Comparison of ENCODE assay signal across 22 cellular contexts in genomic region chr4:182549386-182549785, GRCh38.
"Had no signal": no experiment of that assay in that cellular context is flagged by ENCODE, and none has a peak within 500 bp of the region (broad histone marks: within the 10 kb centered on the region; RNA-seq: fewer than 3 reads in every experiment).

No MANE protein-coding gene starts in this region.

- H3K27ac Mint-ChIP-seq: activated CD8-positive, alpha-beta T cell treated with anti-CD3 and anti-CD28 coated beads, Interleukin-2, amount 10 ng/mL, durations not matched to agents 7 days and 5 days; activated naive CD4-positive, alpha-beta T cell treated with anti-CD3 and anti-CD28 coated beads, Interleukin-2, amount 50 U/mL, for 72 hours; effector memory CD8-positive, alpha-beta T cell; memory B cell; stimulated activated naive CD8-positive, alpha-beta T cell treated with anti-CD3 and anti-CD28 coated beads, Interleukin-15, Interleukin-2, amounts not matched to agents 100 ng/mL and 50 ng/mL, for 24 hours; T-cell had no signal

- H3K4me1 Mint-ChIP-seq: memory B cell, T-cell had no signal

- H3K36me3 Mint-ChIP-seq: activated naive CD4-positive, alpha-beta T cell treated with anti-CD3 and anti-CD28 coated beads, Interleukin-2, amount 50 U/mL, for 72 hours; memory B cell; T-cell had no signal

- H3K9me3 ChIP-seq: esophagus squamous epithelium, gastrocnemius medialis, prostate gland, right atrium auricular region, transverse colon, uterus had no signal

- H3K27me3 ChIP-seq: esophagus squamous epithelium, gastrocnemius medialis, right atrium auricular region, transverse colon, uterus had no signal

- H3K9me3 Mint-ChIP-seq: effector memory CD8-positive, alpha-beta T cell; stimulated activated naive CD8-positive, alpha-beta T cell treated with anti-CD3 and anti-CD28 coated beads, Interleukin-15, Interleukin-2, amounts not matched to agents 100 ng/mL and 50 ng/mL, for 24 hours; T-cell had no signal

- DNase-seq: activated CD4-positive, alpha-beta T cell treated with anti-CD3 and anti-CD28 coated beads for 1 hour; activated CD4-positive, alpha-beta T cell treated with anti-CD3 and anti-CD28 coated beads, Interleukin-2, amount 50 U/mL, for 1 hour; activated CD8-positive, alpha-beta T cell treated with anti-CD3 and anti-CD28 coated beads, Interleukin-2, amount 10 ng/mL, durations not matched to agents 7 days and 5 days; activated T-cell treated with anti-CD3 and anti-CD28 coated beads, Interleukin-2, amount 50 U/mL, for 1 hour; aorta; central memory CD4-positive, alpha-beta T cell; effector memory CD8-positive, alpha-beta T cell; esophagus squamous epithelium; gastrocnemius medialis; head of caudate nucleus; islet precursor cell; left cardiac atrium; stimulated activated CD4-positive, alpha-beta T cell treated with anti-CD3 and anti-CD28 coated beads, Interleukin-4, amount 100 ng/mL, for 4 hours; T-cell; transverse colon; uterus; WERI-Rb-1 had no signal

- H3K36me3 ChIP-seq: esophagus squamous epithelium, gastrocnemius medialis, prostate gland, right atrium auricular region, transverse colon, uterus, WERI-Rb-1 had no signal

- H3K27ac ChIP-seq: esophagus squamous epithelium, gastrocnemius medialis, prostate gland, right atrium auricular region, transverse colon, uterus, WERI-Rb-1 had no signal

- H3K4me3 ChIP-seq: esophagus squamous epithelium, gastrocnemius medialis, prostate gland, right atrium auricular region, transverse colon, uterus had no signal

- H3K4me3 Mint-ChIP-seq: activated CD8-positive, alpha-beta T cell treated with anti-CD3 and anti-CD28 coated beads, Interleukin-2, amount 10 ng/mL, durations not matched to agents 7 days and 5 days; effector memory CD8-positive, alpha-beta T cell; memory B cell; stimulated activated naive CD8-positive, alpha-beta T cell treated with anti-CD3 and anti-CD28 coated beads, Interleukin-15, Interleukin-2, amounts not matched to agents 100 ng/mL and 50 ng/mL, for 24 hours; T-cell had no signal

- H3K4me1 ChIP-seq: prostate gland, right atrium auricular region, transverse colon, uterus had no signal
